In the genomic region with DNA sequence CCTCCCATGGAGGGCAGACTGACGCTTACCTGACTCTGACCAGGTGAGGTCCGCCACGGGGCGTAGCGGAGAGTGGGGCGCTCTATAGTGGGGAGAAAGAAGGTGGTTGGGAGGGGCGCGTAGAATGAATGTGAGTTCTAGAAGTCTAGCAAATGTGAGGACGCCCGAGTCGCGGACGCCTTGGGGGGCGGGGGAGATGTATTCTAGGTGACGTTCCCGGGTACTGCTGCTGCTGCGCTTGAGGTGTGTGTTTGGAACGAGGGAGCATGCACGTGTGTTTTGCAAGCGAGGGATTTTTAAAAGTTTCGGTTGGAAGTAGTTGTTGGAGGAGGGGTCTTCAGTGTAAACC, we compare ENCODE assay signal across 8 cellular contexts. TPM values are rescaled to one million over a fixed set of nuclear protein-coding genes. Genes with fewer than 3 reads are reported as not detected.
DNase-seq lines count a peak whose midpoint lies in the region; ATAC-seq lines count a peak whose summit lies in the region.

No MANE protein-coding gene starts in this region.

- H3K27ac Mint-ChIP-seq in activated CD4-positive, alpha-beta memory T cell treated with anti-CD3 and anti-CD28 coated beads for 36 hours, result peak overlapping the region; percentile 83

- no peaks in the 10 kb centered on the region for H3K9me3 Mint-ChIP-seq in activated CD4-positive, alpha-beta memory T cell treated with anti-CD3 and anti-CD28 coated beads for 36 hours

- H3K4me1 Mint-ChIP-seq in activated CD4-positive, alpha-beta memory T cell treated with anti-CD3 and anti-CD28 coated beads for 36 hours (ENCODE audit: low read depth), result peaks cover 24% of the 10 kb centered on the region

- H3K4me3 Mint-ChIP-seq in activated CD4-positive, alpha-beta memory T cell treated with anti-CD3 and anti-CD28 coated beads for 36 hours, result peak overlapping the region; percentile 90

- ATAC-seq in HG02571 (IDR thresholded peaks at IDR 0.05; ENCODE audit: unreplicated experiment), result peak; percentile 35

- CTCF ChIA-PET in activated CD4-positive, alpha-beta memory T cell treated with anti-CD3 and anti-CD28 coated beads for 36 hours (lab: Charles Lee), result interaction anchor here (0.7 kb wide), 1 partner anchor 116 kb away, joined by 3 read pairs; no protein-coding TSS in a partner anchor

- intact Hi-C loops in activated CD4-positive, alpha-beta memory T cell treated with anti-CD3 and anti-CD28 coated beads for 36 hours (cut with micrococcal nuclease), result loop anchor here (2.0 to 10.0 kb wide), 2 partner anchors 150 to 414 kb away; a partner anchor contains a TSS

- H3K27me3 Mint-ChIP-seq in activated CD4-positive, alpha-beta memory T cell treated with anti-CD3 and anti-CD28 coated beads for 36 hours, result no peaks in the 10 kb centered on the region

- DNase-seq in DMS53 (lab: John Stamatoyannopoulos, UW) (peak; percentile 39), DMS53 treated with DMSO at 0.1 percent for 48 hours (lab: John Stamatoyannopoulos, UW; ENCODE audit: unreplicated experiment) (no peak), NCI-H1105 (lab: John Stamatoyannopoulos, UW) (peak; percentile 29), myocyte (ENCODE audit: low read depth) (peak; percentile 23), substantia nigra (lab: John Stamatoyannopoulos, UW) (peak in 6 of 49 donors; percentile 22 to 52 (median 38))
- peak; percentile 58 for DNase-seq in activated CD4-positive, alpha-beta memory T cell treated with anti-CD3 and anti-CD28 coated beads for 36 hours
- peak; percentile 18 for DNase-seq in effector CD8-positive, alpha-beta T cell (lab: John Stamatoyannopoulos, UW)

- H3K36me3 Mint-ChIP-seq in activated CD4-positive, alpha-beta memory T cell treated with anti-CD3 and anti-CD28 coated beads for 36 hours, result peaks cover 30% of the 10 kb centered on the region

- POLR2A ChIA-PET in activated CD4-positive, alpha-beta memory T cell treated with anti-CD3 and anti-CD28 coated beads for 36 hours (lab: Charles Lee), result interaction anchor here (0.8 to 2.2 kb wide), 2 partner anchors 121 to 149 kb away, joined by 3 to 11 read pairs; a partner anchor contains a TSS

- H3K27ac ChIP-seq in substantia nigra (ENCODE audit: low read depth, low read length, poor library complexity, severe bottlenecking), result peak overlapping the region; percentile 88

RNA-seq across cellular contexts. Expression of a gene that starts 0.8 kb away (rescaled TPM):
- 10 to 100 TPM; 56.8 to 59.2 TPM for total RNA-seq in activated CD4-positive, alpha-beta memory T cell treated with anti-CD3 and anti-CD28 coated beads for 36 hours
- total RNA-seq in myocyte, result 29.8 and 31.4 TPM in 2 replicates
- polyA plus RNA-seq in myocyte (2012), result 6.5 TPM

RNA-seq across cellular contexts. Expression of a gene that starts 53.1 kb away (rescaled TPM):
- total RNA-seq in activated CD4-positive, alpha-beta memory T cell treated with anti-CD3 and anti-CD28 coated beads for 36 hours, result not detected
- 8.8 and 10.6 TPM in 2 replicates for total RNA-seq in myocyte
- 14.5 TPM for polyA plus RNA-seq in myocyte (2012)
